In genomic region chr4:8050555-8051206, GRCh38 we compare ENCODE assay signal across 9 cellular contexts.
DNase-seq lines count a peak whose midpoint lies in the region; ATAC-seq and TF ChIP-seq lines count a peak whose summit lies in the region.
"Had no signal": no experiment of that assay in that cellular context is flagged by ENCODE, and none has a peak within 500 bp of the region (broad histone marks: within the 10 kb centered on the region; RNA-seq: fewer than 3 reads in every experiment).

No MANE protein-coding gene starts in this region.

- no peak overlapping the region for H3K4me3 Mint-ChIP-seq in progenitor cell of endocrine pancreas (ENCODE audit: low read depth)

- no peaks in the 10 kb centered on the region for H3K9me3 Mint-ChIP-seq in progenitor cell of endocrine pancreas (ENCODE audit: low read depth)

- no peak for ATAC-seq in GM18867 (IDR thresholded peaks at IDR 0.05; ENCODE audit: unreplicated experiment)

- in situ Hi-C loops in GM23248 (cut with MboI) (no loop called here), GM13977 (cut with MboI; ENCODE audit: low pct_unique_long_range_greater_than_20kb, low sequenced_read_pairs, unreplicated experiment) (no loop called here)

- H3K27ac ChIP-seq in GM23248 = no peak overlapping the region
- peak overlapping the region; percentile 88 for H3K27ac ChIP-seq in cardiac muscle cell
- H3K27ac ChIP-seq: PC-9 had no signal

- H3F3A ChIP-seq in GM23248 (ENCODE audit: insufficient read depth) = no peaks in the 10 kb centered on the region

- H3K79me2 ChIP-seq in GM23248 (ENCODE audit: insufficient read depth) = no peaks in the 10 kb centered on the region

- 28 to 37% methylated on average over 24 to 27 of the region's 28 CpGs for WGBS in GM23248 (ENCODE audit: low coverage in 1 of 2, low lambda C conversion rate in 2 of 2, missing lambda C conversion rate in 2 of 2), 2 experiments

- no peak overlapping the region for H3K4me2 ChIP-seq in GM23248 (ENCODE audit: unreplicated experiment)
- H3K4me2 ChIP-seq: PC-9 had no signal

- H3K27me3 ChIP-seq in GM23248 (replicated peaks; ENCODE audit: insufficient read depth) (peaks cover 19% of the 10 kb centered on the region), cardiac muscle cell (no peaks in the 10 kb centered on the region)

- H3K9ac ChIP-seq in GM23248 = no peak overlapping the region

- H3K36me3 ChIP-seq in GM23248 (ENCODE audit: low read depth) (no peaks in the 10 kb centered on the region), cardiac muscle cell (no peaks in the 10 kb centered on the region)

- H3K9me3 ChIP-seq in GM23248 (ENCODE audit: low read depth) = no peaks in the 10 kb centered on the region
- H3K9me3 ChIP-seq in cardiac muscle cell (ENCODE audit: low read depth) = no peaks in the 10 kb centered on the region

- peaks cover 7% of the 10 kb centered on the region for H3K27me3 Mint-ChIP-seq in progenitor cell of endocrine pancreas

- H3K4me3 ChIP-seq in GM23248 = no peak overlapping the region
- no peak overlapping the region for H3K4me3 ChIP-seq in cardiac muscle cell
- H3K4me3 ChIP-seq: PC-9 had no signal

- peaks cover 2% of the 10 kb centered on the region for H3K36me3 Mint-ChIP-seq in progenitor cell of endocrine pancreas (ENCODE audit: insufficient read depth)

- no peaks in the 10 kb centered on the region for H3K9me2 ChIP-seq in GM23248 (ENCODE audit: insufficient read depth)

- TF ChIP-seq CTCF in cardiac muscle cell (IDR thresholded peaks at IDR 0.05; ENCODE audit: low read depth, low read length) = no peak
- no peak for TF ChIP-seq CTCF in progenitor cell of endocrine pancreas (IDR thresholded peaks at IDR 0.05; ENCODE audit: unreplicated experiment)
- no peak for TF ChIP-seq CTCF in GM13977 (IDR thresholded peaks at IDR 0.05; ENCODE audit: extremely low read depth, insufficient read depth, missing control alignments)

- H3K4me1 ChIP-seq in GM23248 (ENCODE audit: insufficient read depth) (no peaks in the 10 kb centered on the region), cardiac muscle cell (ENCODE audit: low read depth) (peaks cover 24% of the 10 kb centered on the region)

- DNase-seq in GM23248 (peak; percentile 21), cardiac muscle cell (ENCODE audit: low read depth in 1 of 2, low spot score in 1 of 2) (peak; percentile 78 to 88), progenitor cell of endocrine pancreas (ENCODE audit: low spot score, unreplicated experiment) (no peak), GM13977 (ENCODE audit: low spot score) (no peak)
- DNase-seq in stimulated activated CD4-positive, alpha-beta T cell treated with anti-CD3 and anti-CD28 coated beads, Interleukin-4, amount 100 ng/mL, for 4 hours = no peak
- DNase-seq in stimulated activated naive CD4-positive, alpha-beta T cell treated with Interleukin-2 at 50 U/mL for 16 hours (lab: John Stamatoyannopoulos, UW) = no peak

- peaks cover 17% of the 10 kb centered on the region for H3K4me1 Mint-ChIP-seq in progenitor cell of endocrine pancreas (ENCODE audit: low read depth)

- peak overlapping the region; percentile 24 for H3K27ac Mint-ChIP-seq in progenitor cell of endocrine pancreas

- no peaks in the 10 kb centered on the region for H4K20me1 ChIP-seq in GM23248 (ENCODE audit: insufficient read depth)

- no peak overlapping the region for H2AFZ ChIP-seq in GM23248
- H2AFZ ChIP-seq: PC-9 had no signal

TF ChIP-seq in PFSK-1, 5 proteins besides CTCF, POLR2A, EP300 and RAD21:
- TF ChIP-seq TAF1 (IDR thresholded peaks at IDR 0.05; ENCODE audit: borderline replicate concordance, insufficient read depth, low read length) = no peak
- peak; percentile 38 for TF ChIP-seq FOXP2 (optimal IDR thresholded peaks at IDR 0.05; ENCODE audit: borderline replicate concordance, extremely low read depth, extremely low read length, insufficient read depth)

Comparison
In these comparisons a context has a peak if more than half of its experiments do, and no peak if none do; other contexts are left out.
1. DNase-seq: peak in GM23248 (single experiment) and cardiac muscle cell (2 of 2); none in progenitor cell of endocrine pancreas (single experiment), GM13977 (single experiment), stimulated activated CD4-positive, alpha-beta T cell treated with anti-CD3 and anti-CD28 coated beads, Interleukin-4, amount 100 ng/mL, for 4 hours (0 of 2) and stimulated activated naive CD4-positive, alpha-beta T cell treated with Interleukin-2 at 50 U/mL for 16 hours (single experiment).